ENCODE assay signal across 20 cellular contexts in genomic region chr2:237309011-237309410, GRCh38.
A peak's percentile ranks its signal among the peaks of the same experiment; 100 is the strongest.
DNase-seq lines count a peak whose midpoint lies in the region; ATAC-seq and TF ChIP-seq lines count a peak whose summit lies in the region.
"Had no signal": no experiment of that assay in that cellular context is flagged by ENCODE, and none has a peak within 500 bp of the region (broad histone marks: within the 10 kb centered on the region; RNA-seq: fewer than 3 reads in every experiment).

No MANE protein-coding gene starts in this region.

- H3K79me2 ChIP-seq in fibroblast of lung (ENCODE audit: control insufficient read depth, insufficient read depth, low read length), result no peaks in the 10 kb centered on the region

- H3K9ac ChIP-seq in fibroblast of lung (ENCODE audit: insufficient read depth, low read length), result no peak overlapping the region

- no peaks in the 10 kb centered on the region for H3K36me3 ChIP-seq in fibroblast of lung (ENCODE audit: control insufficient read depth, insufficient read depth, low read length)
- no peaks in the 10 kb centered on the region for H3K36me3 ChIP-seq in thoracic aorta

- no peaks in the 10 kb centered on the region for H4K20me1 ChIP-seq in fibroblast of lung (ENCODE audit: control insufficient read depth, extremely low read depth, insufficient read depth, low read length)

- H3K27ac Mint-ChIP-seq in nephron, result peak overlapping the region in 2 of 3 experiments; percentile 76 to 78
- H3K27ac Mint-ChIP-seq: activated naive CD8-positive, alpha-beta T cell treated with anti-CD3 and anti-CD28 coated beads, Interleukin-2, amount 10 ng/mL, durations not matched to agents 7 days and 5 days; activated T-helper 1 cell treated with anti-CD3 and anti-CD28 coated beads, Interleukin-12 subunit alpha, Interleukin-12 subunit beta, Interleukin-2, Interleukin-4 antibody, amounts not matched to agents 30 ng/mL and 10 ng/mL and 1 ng/mL, durations not matched to agents 14 hours and 24 hours and 36 hours; natural killer cell treated with Interleukin-12 subunit alpha and Interleukin-12 subunit beta and Interleukin-15 and Interleukin-18, amount 100 ng/mL, for 72 hours; stimulated activated naive CD8-positive, alpha-beta T cell treated with anti-CD3 and anti-CD28 coated beads, Interleukin-15, amount 100 ng/mL, for 72 hours; WTC11 had no signal

- peaks cover 27% of the 10 kb centered on the region for H3K4me1 ChIP-seq in fibroblast of lung (ENCODE audit: control insufficient read depth, extremely low read depth, insufficient read depth, low read length)
- peaks cover 16 to 54% of the 10 kb centered on the region in 2 donors for H3K4me1 ChIP-seq in thoracic aorta (ENCODE audit: control insufficient read depth in 1 of 2, low read depth in 2 of 2)

- peak; percentile 24 for DNase-seq in NCI-H446 treated with DMSO at 0.1 percent for 48 hours (lab: John Stamatoyannopoulos, UW)
- peak; percentile 45 to 72 for DNase-seq in fibroblast of lung (ENCODE audit: low read depth in 2 of 2)
- no peak for DNase-seq in thoracic aorta (ENCODE audit: low spot score)
- no peak for DNase-seq in NCI-H2029 treated with DMSO at 0.1 percent for 48 hours (lab: John Stamatoyannopoulos, UW)
- DNase-seq in NCI-H82 (lab: John Stamatoyannopoulos, UW), result no peak
- DNase-seq in HK-2 (ENCODE audit: unreplicated experiment), result no peak
- no peak for DNase-seq in EL
- DNase-seq: activated naive CD8-positive, alpha-beta T cell treated with anti-CD3 and anti-CD28 coated beads, Interleukin-2, amount 10 ng/mL, durations not matched to agents 7 days and 5 days; AML-193; central memory CD4-positive, alpha-beta T cell; COR-L47; left colon; NCI-H1694; stimulated activated naive CD8-positive, alpha-beta T cell treated with anti-CD3 and anti-CD28 coated beads, Interleukin-15, amount 100 ng/mL, for 72 hours; T-helper 2 cell had no signal

- no peak for ATAC-seq in thoracic aorta (ENCODE audit: insufficient number of reproducible peaks, low FRiP score, low read depth)
- ATAC-seq: HCT116; left colon; natural killer cell treated with Interleukin-12 subunit alpha and Interleukin-12 subunit beta and Interleukin-15 and Interleukin-18, amount 100 ng/mL, for 72 hours; stimulated activated naive CD8-positive, alpha-beta T cell treated with anti-CD3 and anti-CD28 coated beads, Interleukin-15, amount 100 ng/mL, for 72 hours; WTC11 had no signal

- peaks cover 54% of the 10 kb centered on the region for H3K4me1 Mint-ChIP-seq in nephron
- H3K4me1 Mint-ChIP-seq: activated naive CD8-positive, alpha-beta T cell treated with anti-CD3 and anti-CD28 coated beads, Interleukin-2, amount 10 ng/mL, durations not matched to agents 7 days and 5 days; stimulated activated naive CD8-positive, alpha-beta T cell treated with anti-CD3 and anti-CD28 coated beads, Interleukin-15, amount 100 ng/mL, for 72 hours; WTC11 had no signal

- H3K27me3 Mint-ChIP-seq in nephron (ENCODE audit: low read depth), result no peaks in the 10 kb centered on the region

- H3K9me3 ChIP-seq in fibroblast of lung (ENCODE audit: control insufficient read depth, insufficient read depth, low read depth, low read length), result no peaks in the 10 kb centered on the region
- H3K9me3 ChIP-seq in thoracic aorta, result no peaks in the 10 kb centered on the region

- H3K4me3 Mint-ChIP-seq in nephron, result no peak overlapping the region
- H3K4me3 Mint-ChIP-seq: activated naive CD8-positive, alpha-beta T cell treated with anti-CD3 and anti-CD28 coated beads, Interleukin-2, amount 10 ng/mL, durations not matched to agents 7 days and 5 days; activated T-helper 1 cell treated with anti-CD3 and anti-CD28 coated beads, Interleukin-12 subunit alpha, Interleukin-12 subunit beta, Interleukin-2, Interleukin-4 antibody, amounts not matched to agents 30 ng/mL and 10 ng/mL and 1 ng/mL, durations not matched to agents 14 hours and 24 hours and 36 hours; natural killer cell treated with Interleukin-12 subunit alpha and Interleukin-12 subunit beta and Interleukin-15 and Interleukin-18, amount 100 ng/mL, for 72 hours; stimulated activated naive CD8-positive, alpha-beta T cell treated with anti-CD3 and anti-CD28 coated beads, Interleukin-15, amount 100 ng/mL, for 72 hours; WTC11 had no signal

- H3K27me3 ChIP-seq in fibroblast of lung (ENCODE audit: control insufficient read depth, insufficient read depth, low read length) (no peaks in the 10 kb centered on the region), thoracic aorta (replicated peaks; ENCODE audit: insufficient read depth) (no peaks in the 10 kb centered on the region)

- no peak overlapping the region for H3K4me2 ChIP-seq in fibroblast of lung (ENCODE audit: extremely low read depth, insufficient read depth, low read length)

- no peak overlapping the region for H2AFZ ChIP-seq in fibroblast of lung (ENCODE audit: low read length)

- peaks cover 13% of the 10 kb centered on the region for H3K9me3 Mint-ChIP-seq in nephron
- H3K9me3 Mint-ChIP-seq: natural killer cell treated with Interleukin-12 subunit alpha and Interleukin-12 subunit beta and Interleukin-15 and Interleukin-18, amount 100 ng/mL, for 72 hours had no signal

- H3K4me3 ChIP-seq in fibroblast of lung (replicated peaks in 1 of 4; ENCODE audit: control extremely low read depth in 1 of 4, insufficient read depth in 1 of 4, low read depth in 3 of 4, low read length in 4 of 4) (no peak overlapping the region), thoracic aorta (no peak overlapping the region)

- H3K27ac ChIP-seq in fibroblast of lung (ENCODE audit: insufficient read depth, low read length), result no peak overlapping the region
- H3K27ac ChIP-seq in thoracic aorta, result peak overlapping the region; percentile 59 to 70

- no peak for TF ChIP-seq CTCF in fibroblast of lung (conservative IDR thresholded peaks at IDR 0.05 in 1 of 2, IDR thresholded peaks at IDR 0.05 in 1 of 2; ENCODE audit: low read depth in 1 of 2, low read length in 2 of 2)
- TF ChIP-seq CTCF in nephron (IDR thresholded peaks at IDR 0.05; ENCODE audit: unreplicated experiment in 3 of 3), result no peak
- no peak for TF ChIP-seq CTCF in thoracic aorta (IDR thresholded peaks at IDR 0.05)

- peaks cover 6% of the 10 kb centered on the region for H3K36me3 Mint-ChIP-seq in nephron (ENCODE audit: low read depth)
- H3K36me3 Mint-ChIP-seq: activated naive CD8-positive, alpha-beta T cell treated with anti-CD3 and anti-CD28 coated beads, Interleukin-2, amount 10 ng/mL, durations not matched to agents 7 days and 5 days; natural killer cell treated with Interleukin-12 subunit alpha and Interleukin-12 subunit beta and Interleukin-15 and Interleukin-18, amount 100 ng/mL, for 72 hours had no signal

Comparison
In these comparisons a context has a peak if more than half of its experiments do, and no peak if none do; other contexts are left out.
1. DNase-seq: peak in NCI-H446 treated with DMSO at 0.1 percent for 48 hours (single experiment) and fibroblast of lung (2 of 2); none in thoracic aorta (single experiment), NCI-H2029 treated with DMSO at 0.1 percent for 48 hours (single experiment), NCI-H82 (single experiment), HK-2 (single experiment) and EL (single experiment).